Comparison of ENCODE assay signal across 1 cellular context in genomic region chr5:141691286-141691866, GRCh38.
TF ChIP-seq lines count a peak whose summit lies in the region.

No MANE protein-coding gene starts in this region.

TF ChIP-seq in K562, 482 proteins besides CTCF, POLR2A, EP300 and RAD21 (continued from another document and continues in another):
- TF ChIP-seq, protein P1, sequence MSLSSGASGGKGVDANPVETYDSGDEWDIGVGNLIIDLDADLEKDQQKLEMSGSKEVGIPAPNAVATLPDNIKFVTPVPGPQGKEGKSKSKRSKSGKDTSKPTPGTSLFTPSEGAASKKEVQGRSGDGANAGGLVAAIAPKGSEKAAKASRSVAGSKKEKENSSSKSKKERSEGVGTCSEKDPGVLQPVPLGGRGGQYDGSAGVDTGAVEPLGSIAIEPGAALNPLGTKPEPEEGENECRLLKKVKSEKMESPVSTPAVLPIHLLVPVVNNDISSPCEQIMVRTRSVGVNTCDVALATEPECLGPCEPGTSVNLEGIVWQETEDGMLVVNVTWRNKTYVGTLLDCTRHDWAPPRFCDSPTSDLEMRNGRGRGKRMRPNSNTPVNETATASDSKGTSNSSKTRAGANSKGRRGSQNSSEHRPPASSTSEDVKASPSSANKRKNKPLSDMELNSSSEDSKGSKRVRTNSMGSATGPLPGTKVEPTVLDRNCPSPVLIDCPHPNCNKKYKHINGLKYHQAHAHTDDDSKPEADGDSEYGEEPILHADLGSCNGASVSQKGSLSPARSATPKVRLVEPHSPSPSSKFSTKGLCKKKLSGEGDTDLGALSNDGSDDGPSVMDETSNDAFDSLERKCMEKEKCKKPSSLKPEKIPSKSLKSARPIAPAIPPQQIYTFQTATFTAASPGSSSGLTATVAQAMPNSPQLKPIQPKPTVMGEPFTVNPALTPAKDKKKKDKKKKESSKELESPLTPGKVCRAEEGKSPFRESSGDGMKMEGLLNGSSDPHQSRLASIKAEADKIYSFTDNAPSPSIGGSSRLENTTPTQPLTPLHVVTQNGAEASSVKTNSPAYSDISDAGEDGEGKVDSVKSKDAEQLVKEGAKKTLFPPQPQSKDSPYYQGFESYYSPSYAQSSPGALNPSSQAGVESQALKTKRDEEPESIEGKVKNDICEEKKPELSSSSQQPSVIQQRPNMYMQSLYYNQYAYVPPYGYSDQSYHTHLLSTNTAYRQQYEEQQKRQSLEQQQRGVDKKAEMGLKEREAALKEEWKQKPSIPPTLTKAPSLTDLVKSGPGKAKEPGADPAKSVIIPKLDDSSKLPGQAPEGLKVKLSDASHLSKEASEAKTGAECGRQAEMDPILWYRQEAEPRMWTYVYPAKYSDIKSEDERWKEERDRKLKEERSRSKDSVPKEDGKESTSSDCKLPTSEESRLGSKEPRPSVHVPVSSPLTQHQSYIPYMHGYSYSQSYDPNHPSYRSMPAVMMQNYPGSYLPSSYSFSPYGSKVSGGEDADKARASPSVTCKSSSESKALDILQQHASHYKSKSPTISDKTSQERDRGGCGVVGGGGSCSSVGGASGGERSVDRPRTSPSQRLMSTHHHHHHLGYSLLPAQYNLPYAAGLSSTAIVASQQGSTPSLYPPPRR (CRISPR knock-in tag; IDR thresholded peaks at IDR 0.05; ENCODE audit: borderline replicate concordance), result no peak
- TF ChIP-seq MXI1 (IDR thresholded peaks at IDR 0.05; ENCODE audit: low read depth, low read length), result no peak
- TF ChIP-seq ZBTB5 (IDR thresholded peaks at IDR 0.05), result no peak
- TF ChIP-seq, protein P2, sequence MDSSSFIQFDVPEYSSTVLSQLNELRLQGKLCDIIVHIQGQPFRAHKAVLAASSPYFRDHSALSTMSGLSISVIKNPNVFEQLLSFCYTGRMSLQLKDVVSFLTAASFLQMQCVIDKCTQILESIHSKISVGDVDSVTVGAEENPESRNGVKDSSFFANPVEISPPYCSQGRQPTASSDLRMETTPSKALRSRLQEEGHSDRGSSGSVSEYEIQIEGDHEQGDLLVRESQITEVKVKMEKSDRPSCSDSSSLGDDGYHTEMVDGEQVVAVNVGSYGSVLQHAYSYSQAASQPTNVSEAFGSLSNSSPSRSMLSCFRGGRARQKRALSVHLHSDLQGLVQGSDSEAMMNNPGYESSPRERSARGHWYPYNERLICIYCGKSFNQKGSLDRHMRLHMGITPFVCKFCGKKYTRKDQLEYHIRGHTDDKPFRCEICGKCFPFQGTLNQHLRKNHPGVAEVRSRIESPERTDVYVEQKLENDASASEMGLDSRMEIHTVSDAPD (CRISPR knock-in tag; IDR thresholded peaks at IDR 0.05), result no peak
- TF ChIP-seq NCOA6 (IDR thresholded peaks at IDR 0.05), result no peak
- TF ChIP-seq ZBED1 (IDR thresholded peaks at IDR 0.05), result no peak
- TF ChIP-seq XRCC4 (IDR thresholded peaks at IDR 0.05; ENCODE audit: extremely low read depth, insufficient read depth, insufficient read length), result no peak
- no peak for TF ChIP-seq FOXJ3 (CRISPR knock-in tag; IDR thresholded peaks at IDR 0.05)
- no peak for TF ChIP-seq MEF2A (IDR thresholded peaks at IDR 0.05; ENCODE audit: control insufficient read depth, low read depth, low read length)
- TF ChIP-seq STAG1 (CRISPR knock-in tag; IDR thresholded peaks at IDR 0.05; ENCODE audit: borderline replicate concordance), result no peak
- TF ChIP-seq ZBTB8A (IDR thresholded peaks at IDR 0.05; ENCODE audit: partially characterized antibody), result no peak
- no peak; a peak in 1 of 4 replicates for TF ChIP-seq FOXK2 (conservative IDR thresholded peaks at IDR 0.05 in 1 of 2, IDR thresholded peaks at IDR 0.05 in 1 of 2; ENCODE audit: low read depth in 2 of 2)
- TF ChIP-seq ZNF232 (CRISPR knock-in tag; IDR thresholded peaks at IDR 0.05), result no peak
- TF ChIP-seq MCM7 (IDR thresholded peaks at IDR 0.05), result no peak
- peak; percentile 37; the same call in 1 of the 2 replicates for TF ChIP-seq TARDBP (IDR thresholded peaks at IDR 0.05)
- no peak for TF ChIP-seq SP2 (IDR thresholded peaks at IDR 0.05; ENCODE audit: extremely low read depth, low read depth, low read length, poor library complexity, severe bottlenecking)
- peak; percentile 45; the same call in 1 of the 2 replicates for TF ChIP-seq DMBX1 (CRISPR knock-in tag; IDR thresholded peaks at IDR 0.05; ENCODE audit: borderline replicate concordance)
- peak; percentile 69; the same call in 1 of the 2 replicates for TF ChIP-seq ZBTB2 (IDR thresholded peaks at IDR 0.05)
- no peak for TF ChIP-seq CBX2 (IDR thresholded peaks at IDR 0.05; ENCODE audit: insufficient read depth, low read length, poor library complexity, severe bottlenecking)
- TF ChIP-seq ZBTB26 (CRISPR knock-in tag; IDR thresholded peaks at IDR 0.05), result peak; percentile 4; the same call in 1 of the 2 replicates
- no peak for TF ChIP-seq RFX1 (IDR thresholded peaks at IDR 0.05)
- TF ChIP-seq ZNF121 (CRISPR knock-in tag; conservative IDR thresholded peaks at IDR 0.05), result no peak
- no peak for TF ChIP-seq ERF (CRISPR knock-in tag; IDR thresholded peaks at IDR 0.05)
- TF ChIP-seq, protein P3, sequence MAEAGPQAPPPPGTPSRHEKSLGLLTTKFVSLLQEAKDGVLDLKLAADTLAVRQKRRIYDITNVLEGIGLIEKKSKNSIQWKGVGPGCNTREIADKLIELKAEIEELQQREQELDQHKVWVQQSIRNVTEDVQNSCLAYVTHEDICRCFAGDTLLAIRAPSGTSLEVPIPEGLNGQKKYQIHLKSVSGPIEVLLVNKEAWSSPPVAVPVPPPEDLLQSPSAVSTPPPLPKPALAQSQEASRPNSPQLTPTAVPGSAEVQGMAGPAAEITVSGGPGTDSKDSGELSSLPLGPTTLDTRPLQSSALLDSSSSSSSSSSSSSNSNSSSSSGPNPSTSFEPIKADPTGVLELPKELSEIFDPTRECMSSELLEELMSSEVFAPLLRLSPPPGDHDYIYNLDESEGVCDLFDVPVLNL (CRISPR knock-in tag; IDR thresholded peaks at IDR 0.05; ENCODE audit: low read depth), result no peak
- no peak for TF ChIP-seq U2AF2 (optimal IDR thresholded peaks at IDR 0.05; ENCODE audit: low read depth, low read length)
- no peak for TF ChIP-seq BCL6 (CRISPR knock-in tag; IDR thresholded peaks at IDR 0.05)
- TF ChIP-seq ZNF511 (CRISPR knock-in tag; IDR thresholded peaks at IDR 0.05), result no peak; the same call in 1 of the 2 replicates
- TF ChIP-seq JUN (IDR thresholded peaks at IDR 0.05; ENCODE audit: borderline replicate concordance, low read depth, low read length), result peak; percentile 84
- TF ChIP-seq JUN (CRISPR knock-in tag; IDR thresholded peaks at IDR 0.05; ENCODE audit: borderline replicate concordance), result no peak
- TF ChIP-seq CBX3 (IDR thresholded peaks at IDR 0.05; ENCODE audit: borderline replicate concordance in 1 of 2, low read length in 2 of 2), result no peak
- no peak for TF ChIP-seq TOE1 (IDR thresholded peaks at IDR 0.05; ENCODE audit: borderline replicate concordance)
- no peak for TF ChIP-seq TOE1 (CRISPR knock-in tag; IDR thresholded peaks at IDR 0.05; ENCODE audit: borderline replicate concordance, low read depth)
- TF ChIP-seq SFPQ (IDR thresholded peaks at IDR 0.05; ENCODE audit: low read depth, low read length), result no peak
- TF ChIP-seq POLR2AphosphoS2 (IDR thresholded peaks at IDR 0.05; ENCODE audit: low read length), result no peak
- no peak for TF ChIP-seq MIER1 (IDR thresholded peaks at IDR 0.05; ENCODE audit: low read depth)
- no peak for TF ChIP-seq PRPF4 (IDR thresholded peaks at IDR 0.05; ENCODE audit: insufficient read depth, low read depth, low read length, poor library complexity, severe bottlenecking)
- no peak; the same call in none of the 2 replicates for TF ChIP-seq CREM (IDR thresholded peaks at IDR 0.05; ENCODE audit: low read depth)
- peak; percentile 58; the same call in 1 of the 2 replicates for TF ChIP-seq EHMT2 (IDR thresholded peaks at IDR 0.05)
- TF ChIP-seq TAF9B (IDR thresholded peaks at IDR 0.05; ENCODE audit: partially characterized antibody), result no peak
- TF ChIP-seq PCBP1 (IDR thresholded peaks at IDR 0.05; ENCODE audit: low read depth, low read length, poor library complexity, severe bottlenecking), result no peak
- no peak for TF ChIP-seq ZC3H8 (IDR thresholded peaks at IDR 0.05)
- TF ChIP-seq MCM3 (IDR thresholded peaks at IDR 0.05), result no peak
- no peak for TF ChIP-seq SMAD1 (IDR thresholded peaks at IDR 0.05; ENCODE audit: low read depth, low read length, partially characterized antibody)
- TF ChIP-seq MLLT1 (IDR thresholded peaks at IDR 0.05), result peak in 1 of 2 experiments; percentile 72; a peak in 1 of 4 replicates
- TF ChIP-seq, protein P4, sequence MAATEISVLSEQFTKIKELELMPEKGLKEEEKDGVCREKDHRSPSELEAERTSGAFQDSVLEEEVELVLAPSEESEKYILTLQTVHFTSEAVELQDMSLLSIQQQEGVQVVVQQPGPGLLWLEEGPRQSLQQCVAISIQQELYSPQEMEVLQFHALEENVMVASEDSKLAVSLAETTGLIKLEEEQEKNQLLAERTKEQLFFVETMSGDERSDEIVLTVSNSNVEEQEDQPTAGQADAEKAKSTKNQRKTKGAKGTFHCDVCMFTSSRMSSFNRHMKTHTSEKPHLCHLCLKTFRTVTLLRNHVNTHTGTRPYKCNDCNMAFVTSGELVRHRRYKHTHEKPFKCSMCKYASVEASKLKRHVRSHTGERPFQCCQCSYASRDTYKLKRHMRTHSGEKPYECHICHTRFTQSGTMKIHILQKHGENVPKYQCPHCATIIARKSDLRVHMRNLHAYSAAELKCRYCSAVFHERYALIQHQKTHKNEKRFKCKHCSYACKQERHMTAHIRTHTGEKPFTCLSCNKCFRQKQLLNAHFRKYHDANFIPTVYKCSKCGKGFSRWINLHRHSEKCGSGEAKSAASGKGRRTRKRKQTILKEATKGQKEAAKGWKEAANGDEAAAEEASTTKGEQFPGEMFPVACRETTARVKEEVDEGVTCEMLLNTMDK (IDR thresholded peaks at IDR 0.05; ENCODE audit: borderline replicate concordance, insufficient read depth, low read depth, low read length, poor library complexity, severe bottlenecking), result no peak
